Comparison of ENCODE assay signal across 8 cellular contexts in the genomic region with DNA sequence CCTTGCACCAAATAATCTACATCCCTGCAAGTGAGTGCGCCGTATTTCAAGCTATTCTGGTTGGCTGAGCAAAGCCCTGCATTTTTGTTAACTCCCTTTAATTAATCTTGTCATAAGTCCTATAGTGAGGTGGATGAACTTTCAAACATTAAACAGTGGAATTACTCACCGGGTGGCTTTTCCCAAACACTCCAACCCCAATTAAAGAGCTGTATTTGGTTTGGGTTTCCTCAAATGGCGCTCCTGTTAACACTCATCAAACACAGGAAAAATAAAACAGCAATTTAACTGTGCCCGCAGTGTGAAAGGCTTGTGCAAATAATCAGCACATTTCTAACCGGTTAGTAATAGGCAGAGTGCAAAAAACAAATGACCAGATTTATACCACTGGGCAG.
DNase-seq lines count a peak whose midpoint lies in the region; ATAC-seq and TF ChIP-seq lines count a peak whose summit lies in the region.

No MANE protein-coding gene starts in this region.

- H3K4me3 ChIP-seq in vagina (no peak overlapping the region), MG63 (no peak overlapping the region)

- H3K36me3 ChIP-seq in vagina (no peaks in the 10 kb centered on the region), MG63 (no peaks in the 10 kb centered on the region)

- H3K27me3 ChIP-seq in vagina (no peaks in the 10 kb centered on the region), MG63 (no peaks in the 10 kb centered on the region)

- intact Hi-C loops in left colon (cut with DNase I, micrococcal nuclease), result no loop called here
- intact Hi-C loops in vagina (cut with DNase I), result no loop called here

- no peak for TF ChIP-seq CTCF in vagina (IDR thresholded peaks at IDR 0.05)

- peak; percentile 46 for ATAC-seq in left colon

- H3K9me3 ChIP-seq in vagina (no peaks in the 10 kb centered on the region), MG63 (peaks cover 5% of the 10 kb centered on the region)

- DNase-seq in SHP77 (lab: John Stamatoyannopoulos, UW), result peak; percentile 75 to 83
- no peak for DNase-seq in SHP77 treated with DMSO at 0.1 percent for 48 hours (lab: John Stamatoyannopoulos, UW)
- DNase-seq in left colon, result no peak
- no peak for DNase-seq in vagina (ENCODE audit: extremely low spot score in 2 of 2)
- no peak for DNase-seq in MG63
- DNase-seq in GOT3 (lab: John Stamatoyannopoulos, UW), result no peak
- DNase-seq in NK-92 treated with Interleukin-12 subunit alpha and Interleukin-12 subunit beta, amount 100 ng/mL, for 24 hours (lab: John Stamatoyannopoulos, UW), result no peak

- peaks cover 61% of the 10 kb centered on the region for H3K4me1 ChIP-seq in vagina

- TF ChIP-seq POLR2A in vagina (IDR thresholded peaks at IDR 0.05), result no peak

- peak overlapping the region; percentile 52 for H3K27ac ChIP-seq in angular gyrus (ENCODE audit: low read depth, low read length)
- peak overlapping the region; percentile 15 for H3K27ac ChIP-seq in vagina

Comparison
In these comparisons a context has a peak if more than half of its experiments do, and no peak if none do; other contexts are left out.
1. DNase-seq: peak in SHP77 (2 of 2); none in SHP77 treated with DMSO at 0.1 percent for 48 hours (single experiment), left colon (0 of 2), vagina (0 of 2), MG63 (single experiment), GOT3 (single experiment) and NK-92 treated with Interleukin-12 subunit alpha and Interleukin-12 subunit beta, amount 100 ng/mL, for 24 hours (single experiment).